ENCODE assay signal across 28 cellular contexts in the genomic region with DNA sequence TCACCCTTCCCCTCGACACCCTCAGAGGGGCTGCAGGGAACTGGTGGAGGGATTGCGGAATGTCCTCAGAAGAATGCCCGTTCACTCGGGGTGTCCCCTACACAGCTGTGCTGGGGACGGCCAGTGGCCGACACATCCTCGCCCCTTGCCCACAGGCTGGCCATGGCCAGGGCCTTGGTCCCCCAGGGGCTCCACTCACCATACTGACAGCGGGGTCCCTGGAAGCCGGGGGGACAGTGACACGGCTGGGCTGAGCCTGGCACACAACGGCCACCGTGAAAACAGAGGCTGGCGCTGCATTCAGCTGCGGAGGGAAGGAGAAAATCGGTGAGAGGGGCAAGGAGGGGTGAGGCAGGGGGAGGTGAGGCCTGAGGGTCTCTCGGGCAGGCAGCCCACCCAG.
"Had no signal": no experiment of that assay in that cellular context is flagged by ENCODE, and none has a peak within 500 bp of the region (broad histone marks: within the 10 kb centered on the region; RNA-seq: fewer than 3 reads in every experiment).

No MANE protein-coding gene starts in this region.

- H3K4me3 Mint-ChIP-seq: stimulated activated effector memory CD8-positive, alpha-beta T cell treated with anti-CD3 and anti-CD28 coated beads, Interleukin-12 subunit alpha, Interleukin-12 subunit beta, amount 100 ng/mL, for 72 hours; stimulated activated memory B cell treated with anti-CD40 and anti-IgM and Interleukin-4, amounts not matched to agents 10 μg/mL and 1 μg/mL and 100 μg/mL, for 72 hours; stimulated activated naive CD8-positive, alpha-beta T cell treated with anti-CD3 and anti-CD28 coated beads, Interleukin-15, amount 100 ng/mL, for 72 hours; stimulated activated naive CD8-positive, alpha-beta T cell treated with anti-CD3 and anti-CD28 coated beads, Interleukin-15, Interleukin-2, amounts not matched to agents 100 ng/mL and 50 ng/mL, for 24 hours; type B pancreatic cell had no signal

- H3K9me3 Mint-ChIP-seq: stimulated activated effector memory CD8-positive, alpha-beta T cell treated with anti-CD3 and anti-CD28 coated beads, Interleukin-12 subunit alpha, Interleukin-12 subunit beta, amount 100 ng/mL, for 72 hours; stimulated activated naive CD8-positive, alpha-beta T cell treated with anti-CD3 and anti-CD28 coated beads, Interleukin-15, amount 100 ng/mL, for 72 hours; stimulated activated naive CD8-positive, alpha-beta T cell treated with anti-CD3 and anti-CD28 coated beads, Interleukin-15, Interleukin-2, amounts not matched to agents 100 ng/mL and 50 ng/mL, for 24 hours; type B pancreatic cell had no signal

- H3K4me3 ChIP-seq: stomach, suprapubic skin, testis, thoracic aorta, thyroid gland, tibial artery, tibial nerve, transverse colon, upper lobe of left lung, upper lobe of right lung, uterus, vagina had no signal

- H3K27ac Mint-ChIP-seq: stimulated activated effector memory CD8-positive, alpha-beta T cell treated with anti-CD3 and anti-CD28 coated beads, Interleukin-12 subunit alpha, Interleukin-12 subunit beta, amount 100 ng/mL, for 72 hours; stimulated activated memory B cell treated with anti-CD40 and anti-IgM and Interleukin-4, amounts not matched to agents 10 μg/mL and 1 μg/mL and 100 μg/mL, for 72 hours; stimulated activated naive CD8-positive, alpha-beta T cell treated with anti-CD3 and anti-CD28 coated beads, Interleukin-15, amount 100 ng/mL, for 72 hours; stimulated activated naive CD8-positive, alpha-beta T cell treated with anti-CD3 and anti-CD28 coated beads, Interleukin-15, Interleukin-2, amounts not matched to agents 100 ng/mL and 50 ng/mL, for 24 hours; type B pancreatic cell had no signal

- H3K36me3 ChIP-seq: stomach, suprapubic skin, thoracic aorta, thyroid gland, tibial artery, tibial nerve, transverse colon, upper lobe of left lung, upper lobe of right lung, uterus, vagina had no signal

- H3K4me1 Mint-ChIP-seq: stimulated activated effector memory CD8-positive, alpha-beta T cell treated with anti-CD3 and anti-CD28 coated beads, Interleukin-12 subunit alpha, Interleukin-12 subunit beta, amount 100 ng/mL, for 72 hours; stimulated activated naive CD8-positive, alpha-beta T cell treated with anti-CD3 and anti-CD28 coated beads, Interleukin-15, amount 100 ng/mL, for 72 hours had no signal

- H3K9me3 ChIP-seq: stomach, suprapubic skin, testis, thoracic aorta, thyroid gland, tibial artery, tibial nerve, transverse colon, upper lobe of left lung, upper lobe of right lung, uterus, vagina had no signal

- DNase-seq: stimulated activated CD4-positive, alpha-beta T cell treated with anti-CD3 and anti-CD28 coated beads, Interleukin-2, amount 100 ng/mL, for 48 hours; stimulated activated CD4-positive, alpha-beta T cell treated with anti-CD3 and anti-CD28 coated beads, Interleukin-4, amount 100 ng/mL, for 1 hour; stimulated activated CD4-positive, alpha-beta T cell treated with anti-CD3 and anti-CD28 coated beads, Interleukin-4, amount 100 ng/mL, for 24 hours; stimulated activated CD4-positive, alpha-beta T cell treated with anti-CD3 and anti-CD28 coated beads, Interleukin-4, amount 100 ng/mL, for 4 hours; stimulated activated CD8-positive, alpha-beta memory T cell treated with anti-CD3 and anti-CD28 coated beads, Interleukin-4, amount 100 ng/mL, for 48 hours; stimulated activated naive B cell treated with anti-CD40 and anti-IgM and Interleukin-4, amounts not matched to agents 10 μg/mL and 1 μg/mL and 100 μg/mL, for 72 hours; stimulated activated naive CD4-positive, alpha-beta T cell; stimulated activated naive CD4-positive, alpha-beta T cell treated with Interleukin-2 at 50 U/mL for 16 hours; stimulated activated naive CD8-positive, alpha-beta T cell treated with anti-CD3 and anti-CD28 coated beads, Interleukin-15, amount 100 ng/mL, for 72 hours; stimulated activated naive CD8-positive, alpha-beta T cell treated with anti-CD3 and anti-CD28 coated beads, Interleukin-15, Interleukin-2, amounts not matched to agents 100 U/mL and 50 U/mL, for 24 hours; stomach; substantia nigra; testis; thyroid gland; tibial artery; transverse colon; trophoblast cell; upper lobe of right lung; uterus had no signal

- H3K27ac ChIP-seq: stomach, suprapubic skin, testis, thoracic aorta, thyroid gland, tibial artery, tibial nerve, transverse colon, upper lobe of left lung, upper lobe of right lung, uterus, vagina had no signal

- H3K27me3 Mint-ChIP-seq: stimulated activated naive CD8-positive, alpha-beta T cell treated with anti-CD3 and anti-CD28 coated beads, Interleukin-15, amount 100 ng/mL, for 72 hours; stimulated activated naive CD8-positive, alpha-beta T cell treated with anti-CD3 and anti-CD28 coated beads, Interleukin-15, Interleukin-2, amounts not matched to agents 100 ng/mL and 50 ng/mL, for 24 hours; type B pancreatic cell had no signal

- H3K27me3 ChIP-seq: testis, thyroid gland, tibial nerve, transverse colon, upper lobe of left lung, upper lobe of right lung, uterus, vagina had no signal

- H3K36me3 Mint-ChIP-seq: stimulated activated effector memory CD8-positive, alpha-beta T cell treated with anti-CD3 and anti-CD28 coated beads, Interleukin-12 subunit alpha, Interleukin-12 subunit beta, amount 100 ng/mL, for 72 hours; stimulated activated memory B cell treated with anti-CD40 and anti-IgM and Interleukin-4, amounts not matched to agents 10 μg/mL and 1 μg/mL and 100 μg/mL, for 72 hours; type B pancreatic cell had no signal

- H3K4me1 ChIP-seq: stomach, suprapubic skin, testis, transverse colon, uterus, vagina had no signal
